Comparison of ENCODE assay signal across 13 cellular contexts in genomic region chr9:34554211-34555001, GRCh38. TPM values are rescaled to one million over a fixed set of nuclear protein-coding genes. Genes with fewer than 3 reads are reported as not detected.
A peak's percentile ranks its signal among the peaks of the same experiment; 100 is the strongest.
DNase-seq lines count a peak whose midpoint lies in the region; ATAC-seq lines count a peak whose summit lies in the region.
"Had no signal": no experiment of that assay in that cellular context is flagged by ENCODE, and none has a peak within 500 bp of the region (broad histone marks: within the 10 kb centered on the region; RNA-seq: fewer than 3 reads in every experiment).

No MANE protein-coding gene starts in this region.

- DNase-seq in A172 (ENCODE audit: low spot score) (peak; percentile 34), Daoy (ENCODE audit: low read depth) (peak; percentile 64), NCI-H345 (lab: John Stamatoyannopoulos, UW) (peak; percentile 88), hepatic stellate cell (ENCODE audit: low spot score) (peak; percentile 61)
- DNase-seq in stimulated activated CD4-positive, alpha-beta T cell treated with anti-CD3 and anti-CD28 coated beads, Interleukin-4, amount 100 ng/mL, for 1 hour: no peak
- DNase-seq: activated CD4-positive, alpha-beta T cell treated with anti-CD3 and anti-CD28 coated beads, Interleukin-2, amount 50 U/mL, for 4 hours; activated naive CD4-positive, alpha-beta T cell treated with Interleukin-2 at 50 U/mL for 16 hours; AML-193; foreskin fibroblast; MV-4-11 had no signal

- ATAC-seq in HG03108 (IDR thresholded peaks at IDR 0.05; ENCODE audit: unreplicated experiment) (no peak), HG03175 (IDR thresholded peaks at IDR 0.05; ENCODE audit: unreplicated experiment) (no peak)
- no peak for ATAC-seq in activated CD4-positive, CD25-positive, alpha-beta regulatory T cell treated with anti-CD3 and anti-CD28 coated beads, Interleukin-2, amount 50 U/mL, for 24 hours

RNA-seq across cellular contexts. Expression of gene ENHO, which starts 31.6 kb away (rescaled TPM):
- 0.43 and 1.1 TPM in 2 replicates for total RNA-seq in A172 (2014; rRNA removed; shearing (Covaris generic))
- total RNA-seq in Daoy (2014; rRNA removed; shearing (Covaris generic)): 0.24 and 1.9 TPM in 2 replicates

RNA-seq across cellular contexts. Expression of gene CNTFR, which starts 35.1 kb away (rescaled TPM):
- 0.69 TPM in 1 of 2 replicates, not detected in the other for total RNA-seq in A172 (2014; rRNA removed; shearing (Covaris generic))
- 1.6 TPM in 1 of 2 replicates, not detected in the other for total RNA-seq in Daoy (2014; rRNA removed; shearing (Covaris generic))

RNA-seq across cellular contexts. Expression of gene RPP25L, which starts 57.5 kb away (rescaled TPM):
- 20.1 and 26.2 TPM in 2 replicates for total RNA-seq in A172 (2014; rRNA removed; shearing (Covaris generic))
- 22.0 and 30.8 TPM in 2 replicates for total RNA-seq in Daoy (2014; rRNA removed; shearing (Covaris generic))
